8 cellular contexts compared by ENCODE assay signal in genomic region chr22:31083377-31083768, GRCh38. TPM values are rescaled to one million over a fixed set of nuclear protein-coding genes. Genes with fewer than 3 reads are reported as not detected.
DNase-seq lines count a peak whose midpoint lies in the region; ATAC-seq and TF ChIP-seq lines count a peak whose summit lies in the region.

No MANE protein-coding gene starts in this region.

- H3K27ac ChIP-seq in left lung: peak overlapping the region; percentile 90 to 95
- peak overlapping the region; percentile 84 for H3K27ac ChIP-seq in upper lobe of right lung

- CTCF ChIA-PET in activated CD8-positive, alpha-beta T cell treated with anti-CD3 and anti-CD28 coated beads, Interleukin-2, amount 10 ng/mL, durations not matched to agents 7 days and 5 days (lab: Charles Lee): interaction anchor here (0.7 to 5.5 kb wide), 14 partner anchors 9 to 449 kb away, joined by 3 to 37 read pairs (median 6); partner anchors contain the start of genes MORC2, SELENOM and TUG1

- ATAC-seq in activated CD8-positive, alpha-beta T cell treated with anti-CD3 and anti-CD28 coated beads, Interleukin-2, amount 10 ng/mL, durations not matched to agents 7 days and 5 days: no peak
- ATAC-seq in left lung (no peak), upper lobe of right lung (no peak)

- peaks cover 0 to 12% of the 10 kb centered on the region in 2 donors for H3K36me3 ChIP-seq in left lung
- peaks cover 8% of the 10 kb centered on the region for H3K36me3 ChIP-seq in upper lobe of right lung

- no peaks in the 10 kb centered on the region for H3K27me3 ChIP-seq in left lung
- no peaks in the 10 kb centered on the region for H3K27me3 ChIP-seq in upper lobe of right lung

- peaks cover 28% of the 10 kb centered on the region for H3K4me1 Mint-ChIP-seq in activated naive CD4-positive, alpha-beta T cell treated with anti-CD3 and anti-CD28 coated beads, Interleukin-2, amount 50 U/mL, for 24 hours
- H3K4me1 Mint-ChIP-seq in activated CD8-positive, alpha-beta T cell treated with anti-CD3 and anti-CD28 coated beads, Interleukin-2, amount 10 ng/mL, durations not matched to agents 7 days and 5 days (ENCODE audit: low read depth): peaks cover 37% of the 10 kb centered on the region

- intact Hi-C loops in left lung (cut with DNase I) (loop anchor here (10.0 kb wide), 2 partner anchors 139 to 319 kb away; no protein-coding TSS in a partner anchor), upper lobe of right lung (cut with DNase I) (loop anchor here (5.0 kb wide), 2 partner anchors 116 to 136 kb away; partner anchors contain the start of genes MORC2 and TUG1)

- POLR2A ChIA-PET in activated CD8-positive, alpha-beta T cell treated with anti-CD3 and anti-CD28 coated beads, Interleukin-2, amount 10 ng/mL, durations not matched to agents 7 days and 5 days (lab: Charles Lee): interaction anchor here (1.2 to 3.7 kb wide), 4 partner anchors 10 to 209 kb away, joined by 3 to 21 read pairs (median 4); partner anchors contain the start of genes MORC2, PIK3IP1 and TUG1

- peak overlapping the region; percentile 30 for H3K27ac Mint-ChIP-seq in activated naive CD4-positive, alpha-beta T cell treated with anti-CD3 and anti-CD28 coated beads, Interleukin-2, amount 50 U/mL, for 24 hours
- H3K27ac Mint-ChIP-seq in activated CD8-positive, alpha-beta T cell treated with anti-CD3 and anti-CD28 coated beads, Interleukin-2, amount 10 ng/mL, durations not matched to agents 7 days and 5 days: no peak overlapping the region

- H3K4me1 ChIP-seq in left lung (peaks cover 18 to 62% of the 10 kb centered on the region in 2 donors), upper lobe of right lung (peaks cover 44% of the 10 kb centered on the region)

- H3K4me3 ChIP-seq in left lung: peak overlapping the region; percentile 66 to 77
- H3K4me3 ChIP-seq in upper lobe of right lung: peak overlapping the region; percentile 91

- no peak for DNase-seq in activated naive CD4-positive, alpha-beta T cell treated with anti-CD3 and anti-CD28 coated beads, Interleukin-2, amount 50 U/mL, for 16 hours
- DNase-seq in activated CD8-positive, alpha-beta T cell treated with anti-CD3 and anti-CD28 coated beads, Interleukin-2, amount 10 ng/mL, durations not matched to agents 7 days and 5 days: no peak
- DNase-seq in left lung (no peak), upper lobe of right lung (no peak), UCSD-AML1 (lab: John Stamatoyannopoulos, UW; ENCODE audit: unreplicated experiment) (no peak), superior temporal gyrus (ENCODE audit: extremely low spot score) (no peak)
- DNase-seq in activated effector memory CD4-positive, alpha-beta T cell treated with Interleukin-2 at 50 U/mL for 16 hours: no peak

- TF ChIP-seq CTCF in left lung (IDR thresholded peaks at IDR 0.05): no peak
- TF ChIP-seq CTCF in upper lobe of right lung (IDR thresholded peaks at IDR 0.05): no peak

- H3K36me3 Mint-ChIP-seq in activated naive CD4-positive, alpha-beta T cell treated with anti-CD3 and anti-CD28 coated beads, Interleukin-2, amount 50 U/mL, for 24 hours: no peaks in the 10 kb centered on the region
- peaks cover 9% of the 10 kb centered on the region for H3K36me3 Mint-ChIP-seq in activated CD8-positive, alpha-beta T cell treated with anti-CD3 and anti-CD28 coated beads, Interleukin-2, amount 10 ng/mL, durations not matched to agents 7 days and 5 days (ENCODE audit: low read depth)

- no peaks in the 10 kb centered on the region for H3K9me3 Mint-ChIP-seq in activated naive CD4-positive, alpha-beta T cell treated with anti-CD3 and anti-CD28 coated beads, Interleukin-2, amount 50 U/mL, for 24 hours
- no peaks in the 10 kb centered on the region for H3K9me3 Mint-ChIP-seq in activated CD8-positive, alpha-beta T cell treated with anti-CD3 and anti-CD28 coated beads, Interleukin-2, amount 10 ng/mL, durations not matched to agents 7 days and 5 days (ENCODE audit: insufficient read depth)

- H3K9me3 ChIP-seq in left lung (no peaks in the 10 kb centered on the region), upper lobe of right lung (no peaks in the 10 kb centered on the region)

- no peaks in the 10 kb centered on the region for H3K27me3 Mint-ChIP-seq in activated naive CD4-positive, alpha-beta T cell treated with anti-CD3 and anti-CD28 coated beads, Interleukin-2, amount 50 U/mL, for 24 hours
- no peaks in the 10 kb centered on the region for H3K27me3 Mint-ChIP-seq in activated CD8-positive, alpha-beta T cell treated with anti-CD3 and anti-CD28 coated beads, Interleukin-2, amount 10 ng/mL, durations not matched to agents 7 days and 5 days (ENCODE audit: low read depth)

- peak overlapping the region; percentile 94 for H3K4me3 Mint-ChIP-seq in activated naive CD4-positive, alpha-beta T cell treated with anti-CD3 and anti-CD28 coated beads, Interleukin-2, amount 50 U/mL, for 24 hours
- peak overlapping the region; percentile 80 for H3K4me3 Mint-ChIP-seq in activated CD8-positive, alpha-beta T cell treated with anti-CD3 and anti-CD28 coated beads, Interleukin-2, amount 10 ng/mL, durations not matched to agents 7 days and 5 days

RNA-seq across cellular contexts. Expression of gene SMTN, which starts 2.3 kb away (rescaled TPM):
- 10 to 100 TPM; 51.0 to 61.7 TPM for total RNA-seq in activated CD8-positive, alpha-beta T cell treated with anti-CD3 and anti-CD28 coated beads, Interleukin-2, amount 10 ng/mL, durations not matched to agents 7 days and 5 days
- total RNA-seq in left lung (10 to 100 TPM; 86.4 to 99.7 TPM), upper lobe of right lung (71.6 TPM)

RNA-seq across cellular contexts. Expression of gene SELENOM, which starts 24.0 kb away (rescaled TPM):
- total RNA-seq in activated CD8-positive, alpha-beta T cell treated with anti-CD3 and anti-CD28 coated beads, Interleukin-2, amount 10 ng/mL, durations not matched to agents 7 days and 5 days: under 1 TPM; 0.76 to 0.87 TPM
- total RNA-seq in left lung: 100 to 1,000 TPM in 1 of 2 donors, 10 to 100 TPM in 1; 80.0 to 115 TPM
- 89.0 TPM for total RNA-seq in upper lobe of right lung

RNA-seq across cellular contexts. Expression of gene INPP5J, which starts 39.4 kb away (rescaled TPM):
- total RNA-seq in activated CD8-positive, alpha-beta T cell treated with anti-CD3 and anti-CD28 coated beads, Interleukin-2, amount 10 ng/mL, durations not matched to agents 7 days and 5 days: not detected
- total RNA-seq in left lung: 1 to 10 TPM; 3.8 to 4.0 TPM
- total RNA-seq in upper lobe of right lung: 4.5 TPM

RNA-seq across cellular contexts. Expression of gene PLA2G3, which starts 56.9 kb away (rescaled TPM):
- not detected for total RNA-seq in activated CD8-positive, alpha-beta T cell treated with anti-CD3 and anti-CD28 coated beads, Interleukin-2, amount 10 ng/mL, durations not matched to agents 7 days and 5 days
- total RNA-seq in left lung (1 to 10 TPM; 4.3 to 9.9 TPM), upper lobe of right lung (6.9 TPM)

Comparison
In these comparisons a context has a peak if more than half of its experiments do, and no peak if none do; other contexts are left out.
1. RNA of gene SELENOM, which starts 24.0 kb away (total RNA-seq): 80.0 to 115 TPM in left lung and 89.0 TPM in upper lobe of right lung (single experiment); 0.76 to 0.87 TPM in activated CD8-positive, alpha-beta T cell treated with anti-CD3 and anti-CD28 coated beads, Interleukin-2, amount 10 ng/mL, durations not matched to agents 7 days and 5 days; every median in the first group is over 10 times any median in the second.